In genomic region chr20:41978875-41979274, GRCh38 we compare ENCODE assay signal across 8 cellular contexts.
"Had no signal": no experiment of that assay in that cellular context is flagged by ENCODE, and none has a peak within 500 bp of the region (broad histone marks: within the 10 kb centered on the region; RNA-seq: fewer than 3 reads in every experiment).

No MANE protein-coding gene starts in this region.

- H3K4me3 ChIP-seq: GM12878 had no signal

- FAIRE-seq: G401.6, GM12878, GM12891, GM12892, GM18507, GM19239 had no signal

- DNase-seq: GDM1, GF-D8 had no signal
